In the genomic region with DNA sequence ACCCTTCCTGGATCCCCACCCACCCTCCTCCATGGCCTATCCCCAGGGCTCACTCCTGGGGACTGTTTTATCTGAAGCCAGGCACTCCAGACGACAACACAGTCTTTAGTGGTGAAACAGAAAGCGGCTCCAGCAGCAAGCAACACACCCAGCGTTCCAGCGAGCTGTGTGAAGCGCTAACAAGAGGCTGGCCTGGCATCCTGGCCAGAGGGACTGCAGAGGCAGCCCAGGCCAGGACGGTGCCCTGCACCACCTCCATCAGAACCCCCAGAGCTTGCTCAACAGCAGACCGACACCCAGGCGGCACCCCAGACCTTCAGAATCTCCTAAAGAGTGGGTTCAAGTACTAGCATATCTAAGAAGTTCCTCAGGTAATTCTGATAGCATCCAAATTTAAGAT, we compare ENCODE assay signal across 20 cellular contexts. TPM values are rescaled to one million over a fixed set of nuclear protein-coding genes. Genes with fewer than 3 reads are reported as not detected.
DNase-seq lines count a peak whose midpoint lies in the region; ATAC-seq and TF ChIP-seq lines count a peak whose summit lies in the region.
"Had no signal": no experiment of that assay in that cellular context is flagged by ENCODE, and none has a peak within 500 bp of the region (broad histone marks: within the 10 kb centered on the region; RNA-seq: fewer than 3 reads in every experiment).

No MANE protein-coding gene starts in this region.

- H3K36me3 ChIP-seq in rectal smooth muscle tissue (ENCODE audit: control insufficient read depth, insufficient read depth, low read length) (no peaks in the 10 kb centered on the region), transverse colon (no peaks in the 10 kb centered on the region), gastrocnemius medialis (no peaks in the 10 kb centered on the region)
- H3K36me3 ChIP-seq: BLaER1, HAP-1 had no signal

- H3K9ac ChIP-seq in rectal smooth muscle tissue (ENCODE audit: low read length) = no peak overlapping the region
- H3K9ac ChIP-seq: BLaER1 had no signal

- H3K9me3 ChIP-seq in transverse colon (no peaks in the 10 kb centered on the region), gastrocnemius medialis (no peaks in the 10 kb centered on the region)
- H3K9me3 ChIP-seq: BLaER1, Caco-2, HAP-1 had no signal

- 78% methylated on average over 8 of the region's 8 CpGs; no CpG with 5 or more reads in 1 of the 2 donors for WGBS in transverse colon (ENCODE audit: low coverage in 1 of 2), 2 donors

- peak; percentile 18 for ATAC-seq in stimulated activated naive CD8-positive, alpha-beta T cell treated with anti-CD3 and anti-CD28 coated beads, Interleukin-15, amount 100 ng/mL, for 72 hours
- ATAC-seq in stimulated activated naive CD8-positive, alpha-beta T cell treated with anti-CD3 and anti-CD28 coated beads, Interleukin-15, Interleukin-2, amounts not matched to agents 100 U/mL and 50 U/mL, for 24 hours = no peak
- ATAC-seq in gastrocnemius medialis = no peak
- ATAC-seq in left colon = no peak
- ATAC-seq: CD8-positive, alpha-beta T cell had no signal

- no peak for DNase-seq in stimulated activated naive CD8-positive, alpha-beta T cell treated with anti-CD3 and anti-CD28 coated beads, Interleukin-15, amount 100 ng/mL, for 72 hours
- DNase-seq in stimulated activated naive CD8-positive, alpha-beta T cell treated with anti-CD3 and anti-CD28 coated beads, Interleukin-15, Interleukin-2, amounts not matched to agents 100 U/mL and 50 U/mL, for 24 hours = no peak
- DNase-seq in islet precursor cell (peak; percentile 42), transverse colon (no peak), gastrocnemius medialis (no peak), HuH-7 (ENCODE audit: low spot score) (no peak), left colon (no peak)
- DNase-seq: Caco-2; CD4-positive, CD25-positive, alpha-beta regulatory T cell; CD8-positive, alpha-beta T cell; DMS153; DND-41; GOT3; HFFc6 had no signal

- TF ChIP-seq CTCF in transverse colon (IDR thresholded peaks at IDR 0.05) = no peak
- TF ChIP-seq CTCF in gastrocnemius medialis (IDR thresholded peaks at IDR 0.05 in 4 of 5, conservative IDR thresholded peaks at IDR 0.05 in 1 of 5) = no peak

- TF ChIP-seq POLR2A in transverse colon (IDR thresholded peaks at IDR 0.05) = no peak
- no peak for TF ChIP-seq POLR2A in gastrocnemius medialis (IDR thresholded peaks at IDR 0.05)

- H3K27me3 Mint-ChIP-seq in stimulated activated naive CD8-positive, alpha-beta T cell treated with anti-CD3 and anti-CD28 coated beads, Interleukin-15, amount 100 ng/mL, for 72 hours = peaks cover 38% of the 10 kb centered on the region

- intact Hi-C loops in transverse colon (cut with DNase I; ENCODE audit: low total_unique reads) (no loop called here), gastrocnemius medialis (cut with DNase I; ENCODE audit: low total_unique reads) (no loop called here), left colon (cut with DNase I, micrococcal nuclease) (no loop called here)

- H3K27ac Mint-ChIP-seq in stimulated activated naive CD8-positive, alpha-beta T cell treated with anti-CD3 and anti-CD28 coated beads, Interleukin-15, amount 100 ng/mL, for 72 hours = no peak overlapping the region
- H3K27ac Mint-ChIP-seq: B cell; CD4-positive, CD25-positive, alpha-beta regulatory T cell; CD8-positive, alpha-beta T cell; HFFc6 had no signal

- H3K4me3 Mint-ChIP-seq in stimulated activated naive CD8-positive, alpha-beta T cell treated with anti-CD3 and anti-CD28 coated beads, Interleukin-15, amount 100 ng/mL, for 72 hours = no peak overlapping the region
- H3K4me3 Mint-ChIP-seq: B cell; CD4-positive, CD25-positive, alpha-beta regulatory T cell; CD8-positive, alpha-beta T cell; HFFc6 had no signal

- in situ Hi-C loops in transverse colon (cut with MboI; ENCODE audit: low pct_ligation_motif_present in 1 of 4, low pct_unique_long_range_greater_than_20kb in 1 of 4, low sequenced_read_pairs in 3 of 4) = no loop called here
- in situ Hi-C loops in gastrocnemius medialis (cut with MboI; ENCODE audit: low sequenced_read_pairs in 4 of 4) = no loop called here

- H3K27ac ChIP-seq in rectal smooth muscle tissue (ENCODE audit: low read depth, low read length) (peak overlapping the region; percentile 95), transverse colon (peak overlapping the region; percentile 85 to 92 (median 87)), gastrocnemius medialis (no peak overlapping the region)
- H3K27ac ChIP-seq: 22Rv1, BLaER1, C4-2B had no signal

- no peaks in the 10 kb centered on the region for H3K27me3 ChIP-seq in rectal smooth muscle tissue (ENCODE audit: control insufficient read depth, insufficient read depth, low read length)
- peaks cover 11% of the 10 kb centered on the region for H3K27me3 ChIP-seq in transverse colon
- peaks cover 12 to 21% (median 19%) of the 10 kb centered on the region in 3 donors for H3K27me3 ChIP-seq in gastrocnemius medialis
- H3K27me3 ChIP-seq: BLaER1 had no signal

- H3K4me3 ChIP-seq in rectal smooth muscle tissue (ENCODE audit: low read length) (no peak overlapping the region), transverse colon (no peak overlapping the region), gastrocnemius medialis (no peak overlapping the region)
- H3K4me3 ChIP-seq: BLaER1, HAP-1 had no signal

- no peak for TF ChIP-seq EP300 in transverse colon (IDR thresholded peaks at IDR 0.05; ENCODE audit: low read depth)

- no peaks in the 10 kb centered on the region for H3K4me1 Mint-ChIP-seq in stimulated activated naive CD8-positive, alpha-beta T cell treated with anti-CD3 and anti-CD28 coated beads, Interleukin-15, amount 100 ng/mL, for 72 hours
- H3K4me1 Mint-ChIP-seq: B cell had no signal

- H3K4me1 ChIP-seq in rectal smooth muscle tissue (ENCODE audit: control insufficient read depth, insufficient read depth, low read length) = peaks cover 12% of the 10 kb centered on the region
- peaks cover 0 to 18% (median 4%) of the 10 kb centered on the region in 4 donors for H3K4me1 ChIP-seq in transverse colon
- H3K4me1 ChIP-seq in gastrocnemius medialis = no peaks in the 10 kb centered on the region
- H3K4me1 ChIP-seq: BLaER1, Caco-2, HAP-1 had no signal

- H3K9me3 Mint-ChIP-seq in stimulated activated naive CD8-positive, alpha-beta T cell treated with anti-CD3 and anti-CD28 coated beads, Interleukin-15, amount 100 ng/mL, for 72 hours = no peaks in the 10 kb centered on the region
- H3K9me3 Mint-ChIP-seq: CD4-positive, CD25-positive, alpha-beta regulatory T cell; CD8-positive, alpha-beta T cell; HFFc6 had no signal

RNA-seq across cellular contexts. Expression of a gene that starts 2.0 kb away (rescaled TPM):
- total RNA-seq in transverse colon (10 to 100 TPM in 3 of 4 donors, 1 to 10 TPM in 1; 7.8 to 19.1 (median 13.0) TPM), gastrocnemius medialis (1 to 10 TPM in 3 of 4 donors, under 1 TPM in 1; 0.63 to 4.1 (median 1.9) TPM), left colon (10 to 100 TPM in 1 of 2 donors, 1 to 10 TPM in 1; 2.3 to 11.6 TPM)
- total RNA-seq: B cell; Caco-2; CD4-positive, CD25-positive, alpha-beta regulatory T cell; CD8-positive, alpha-beta T cell; HFFc6 had no signal

Comparison
In these comparisons a context has a peak if more than half of its experiments do, and no peak if none do; other contexts are left out.
1. H3K27ac ChIP-seq: peak in rectal smooth muscle tissue (single experiment) and transverse colon (4 of 4); none in gastrocnemius medialis (0 of 4).